Comparison of ENCODE assay signal across 27 cellular contexts in the genomic region with DNA sequence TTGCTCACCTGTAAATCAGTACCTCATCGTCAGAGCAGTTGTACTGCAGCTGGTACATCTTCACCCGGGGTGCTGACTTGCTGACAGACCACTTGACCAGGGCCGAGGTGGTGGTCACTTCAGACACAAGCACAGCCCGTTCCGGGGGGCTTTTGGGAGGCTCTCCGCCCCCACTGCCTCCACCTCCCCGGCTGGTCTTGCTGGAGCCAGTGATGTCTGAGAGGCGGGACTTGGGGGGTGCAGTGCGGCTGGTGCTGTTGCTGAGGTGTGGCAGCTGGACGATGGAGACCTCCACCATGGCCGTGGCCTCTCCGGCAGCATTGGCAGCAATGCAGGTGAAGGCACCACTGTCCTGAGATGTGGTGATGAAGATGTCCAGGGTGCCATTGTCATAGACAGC.
"Had no signal": no experiment of that assay in that cellular context is flagged by ENCODE, and none has a peak within 500 bp of the region (broad histone marks: within the 10 kb centered on the region; RNA-seq: fewer than 3 reads in every experiment).

No MANE protein-coding gene starts in this region.

- ATAC-seq: stimulated activated effector memory CD8-positive, alpha-beta T cell treated with anti-CD3 and anti-CD28 coated beads, Interleukin-12 subunit alpha, Interleukin-12 subunit beta, amount 100 ng/mL, for 72 hours; stimulated activated memory B cell treated with anti-CD40 and anti-IgM and Interleukin-4, amounts not matched to agents 10 μg/mL and 1 μg/mL and 100 μg/mL, for 72 hours; stimulated activated naive B cell treated with anti-CD40 and anti-IgM and Interleukin-4, amounts not matched to agents 10 μg/mL and 1 μg/mL and 100 μg/mL, for 72 hours; stimulated activated naive CD8-positive, alpha-beta T cell treated with anti-CD3 and anti-CD28 coated beads, Interleukin-15, amount 100 ng/mL, for 72 hours; stimulated activated naive CD8-positive, alpha-beta T cell treated with anti-CD3 and anti-CD28 coated beads, Interleukin-15, Interleukin-2, amounts not matched to agents 100 U/mL and 50 U/mL, for 24 hours had no signal

- H3K36me3 Mint-ChIP-seq: stimulated activated effector memory CD8-positive, alpha-beta T cell treated with anti-CD3 and anti-CD28 coated beads, Interleukin-12 subunit alpha, Interleukin-12 subunit beta, amount 100 ng/mL, for 72 hours; stimulated activated memory B cell treated with anti-CD40 and anti-IgM and Interleukin-4, amounts not matched to agents 10 μg/mL and 1 μg/mL and 100 μg/mL, for 72 hours; stimulated activated naive B cell treated with anti-CD40 and anti-IgM and Interleukin-4, amounts not matched to agents 10 μg/mL and 1 μg/mL and 100 μg/mL, for 72 hours; type B pancreatic cell had no signal

- H3K9me3 ChIP-seq: stomach, suprapubic skin, testis, thoracic aorta, thyroid gland, tibial artery, tibial nerve, transverse colon, upper lobe of left lung, uterus, vagina had no signal

- H3K4me1 ChIP-seq: suprapubic skin, testis, thyroid gland, tibial artery, tibial nerve, transverse colon, upper lobe of left lung, uterus, vagina had no signal

- H3K27me3 Mint-ChIP-seq: stimulated activated memory B cell treated with anti-CD40 and anti-IgM and Interleukin-4, amounts not matched to agents 10 μg/mL and 1 μg/mL and 100 μg/mL, for 72 hours; stimulated activated naive B cell treated with anti-CD40 and anti-IgM and Interleukin-4, amounts not matched to agents 10 μg/mL and 1 μg/mL and 100 μg/mL, for 72 hours; stimulated activated naive CD8-positive, alpha-beta T cell treated with anti-CD3 and anti-CD28 coated beads, Interleukin-15, amount 100 ng/mL, for 72 hours; stimulated activated naive CD8-positive, alpha-beta T cell treated with anti-CD3 and anti-CD28 coated beads, Interleukin-15, Interleukin-2, amounts not matched to agents 100 ng/mL and 50 ng/mL, for 24 hours; type B pancreatic cell had no signal

- H3K27me3 ChIP-seq: stomach, testis, thyroid gland, tibial nerve, transverse colon, upper lobe of left lung, uterus, vagina had no signal

- H3K4me1 Mint-ChIP-seq: stimulated activated memory B cell treated with anti-CD40 and anti-IgM and Interleukin-4, amounts not matched to agents 10 μg/mL and 1 μg/mL and 100 μg/mL, for 72 hours; stimulated activated naive B cell treated with anti-CD40 and anti-IgM and Interleukin-4, amounts not matched to agents 10 μg/mL and 1 μg/mL and 100 μg/mL, for 72 hours had no signal

- H3K9me3 Mint-ChIP-seq: stimulated activated effector memory CD8-positive, alpha-beta T cell treated with anti-CD3 and anti-CD28 coated beads, Interleukin-12 subunit alpha, Interleukin-12 subunit beta, amount 100 ng/mL, for 72 hours; stimulated activated memory B cell treated with anti-CD40 and anti-IgM and Interleukin-4, amounts not matched to agents 10 μg/mL and 1 μg/mL and 100 μg/mL, for 72 hours; stimulated activated naive B cell treated with anti-CD40 and anti-IgM and Interleukin-4, amounts not matched to agents 10 μg/mL and 1 μg/mL and 100 μg/mL, for 72 hours; stimulated activated naive CD8-positive, alpha-beta T cell treated with anti-CD3 and anti-CD28 coated beads, Interleukin-15, amount 100 ng/mL, for 72 hours; stimulated activated naive CD8-positive, alpha-beta T cell treated with anti-CD3 and anti-CD28 coated beads, Interleukin-15, Interleukin-2, amounts not matched to agents 100 ng/mL and 50 ng/mL, for 24 hours; type B pancreatic cell had no signal

- H3K4me3 Mint-ChIP-seq: stimulated activated effector memory CD8-positive, alpha-beta T cell treated with anti-CD3 and anti-CD28 coated beads, Interleukin-12 subunit alpha, Interleukin-12 subunit beta, amount 100 ng/mL, for 72 hours; stimulated activated memory B cell treated with anti-CD40 and anti-IgM and Interleukin-4, amounts not matched to agents 10 μg/mL and 1 μg/mL and 100 μg/mL, for 72 hours; stimulated activated naive B cell treated with anti-CD40 and anti-IgM and Interleukin-4, amounts not matched to agents 10 μg/mL and 1 μg/mL and 100 μg/mL, for 72 hours; stimulated activated naive CD8-positive, alpha-beta T cell treated with anti-CD3 and anti-CD28 coated beads, Interleukin-15, amount 100 ng/mL, for 72 hours; stimulated activated naive CD8-positive, alpha-beta T cell treated with anti-CD3 and anti-CD28 coated beads, Interleukin-15, Interleukin-2, amounts not matched to agents 100 ng/mL and 50 ng/mL, for 24 hours; type B pancreatic cell had no signal

- H3K36me3 ChIP-seq: stomach, suprapubic skin, thoracic aorta, thyroid gland, tibial artery, tibial nerve, transverse colon, upper lobe of left lung, uterus, vagina had no signal

- H3K27ac ChIP-seq: stomach, suprapubic skin, testis, thoracic aorta, thyroid gland, tibial artery, tibial nerve, transverse colon, upper lobe of left lung, uterus, vagina had no signal

- H3K27ac Mint-ChIP-seq: stimulated activated effector memory CD8-positive, alpha-beta T cell treated with anti-CD3 and anti-CD28 coated beads, Interleukin-12 subunit alpha, Interleukin-12 subunit beta, amount 100 ng/mL, for 72 hours; stimulated activated memory B cell treated with anti-CD40 and anti-IgM and Interleukin-4, amounts not matched to agents 10 μg/mL and 1 μg/mL and 100 μg/mL, for 72 hours; stimulated activated naive B cell treated with anti-CD40 and anti-IgM and Interleukin-4, amounts not matched to agents 10 μg/mL and 1 μg/mL and 100 μg/mL, for 72 hours; stimulated activated naive CD8-positive, alpha-beta T cell treated with anti-CD3 and anti-CD28 coated beads, Interleukin-15, amount 100 ng/mL, for 72 hours; stimulated activated naive CD8-positive, alpha-beta T cell treated with anti-CD3 and anti-CD28 coated beads, Interleukin-15, Interleukin-2, amounts not matched to agents 100 ng/mL and 50 ng/mL, for 24 hours; type B pancreatic cell had no signal

- H3K4me3 ChIP-seq: stomach, suprapubic skin, testis, thoracic aorta, thyroid gland, tibial artery, tibial nerve, transverse colon, upper lobe of left lung, uterus, vagina had no signal

- DNase-seq: stimulated activated CD4-positive, alpha-beta T cell treated with anti-CD3 and anti-CD28 coated beads, Interleukin-2, amount 100 ng/mL, for 48 hours; stimulated activated CD4-positive, alpha-beta T cell treated with anti-CD3 and anti-CD28 coated beads, Interleukin-4, amount 100 ng/mL, for 1 hour; stimulated activated CD4-positive, alpha-beta T cell treated with anti-CD3 and anti-CD28 coated beads, Interleukin-4, amount 100 ng/mL, for 24 hours; stimulated activated CD4-positive, alpha-beta T cell treated with anti-CD3 and anti-CD28 coated beads, Interleukin-4, amount 100 ng/mL, for 4 hours; stimulated activated CD8-positive, alpha-beta memory T cell treated with anti-CD3 and anti-CD28 coated beads, Interleukin-4, amount 100 ng/mL, for 48 hours; stimulated activated naive B cell treated with anti-CD40 and anti-IgM and Interleukin-4, amounts not matched to agents 10 μg/mL and 1 μg/mL and 100 μg/mL, for 72 hours; stimulated activated naive CD4-positive, alpha-beta T cell; stimulated activated naive CD4-positive, alpha-beta T cell treated with Interleukin-2 at 50 U/mL for 16 hours; stimulated activated naive CD8-positive, alpha-beta T cell treated with anti-CD3 and anti-CD28 coated beads, Interleukin-15, amount 100 ng/mL, for 72 hours; stimulated activated naive CD8-positive, alpha-beta T cell treated with anti-CD3 and anti-CD28 coated beads, Interleukin-15, Interleukin-2, amounts not matched to agents 100 U/mL and 50 U/mL, for 24 hours; stomach; substantia nigra; testis; thyroid gland; tibial artery; transverse colon; trophoblast cell; uterus had no signal
